11 cellular contexts compared by ENCODE assay signal in genomic region chr7:2258661-2259365, GRCh38. TPM values are rescaled to one million over a fixed set of nuclear protein-coding genes. Genes with fewer than 3 reads are reported as not detected.
DNase-seq lines count a peak whose midpoint lies in the region; ATAC-seq, FAIRE-seq and TF ChIP-seq lines count a peak whose summit lies in the region.
"Had no signal": no experiment of that assay in that cellular context is flagged by ENCODE, and none has a peak within 500 bp of the region (broad histone marks: within the 10 kb centered on the region; RNA-seq: fewer than 3 reads in every experiment).

No MANE protein-coding gene starts in this region.

- H3K79me2 ChIP-seq in OCI-LY3 (ENCODE audit: low read length) = no peaks in the 10 kb centered on the region

- no peaks in the 10 kb centered on the region for H3K9me3 Mint-ChIP-seq in progenitor cell of endocrine pancreas (ENCODE audit: low read depth)

- no peaks in the 10 kb centered on the region for H3K27me3 Mint-ChIP-seq in progenitor cell of endocrine pancreas

- no peak overlapping the region for H3K27ac Mint-ChIP-seq in progenitor cell of endocrine pancreas

- peak overlapping the region; percentile 46 for H3K4me3 ChIP-seq in BLaER1
- peak overlapping the region; percentile 65 for H3K4me3 ChIP-seq in OCI-LY3 (ENCODE audit: low read length)
- H3K4me3 ChIP-seq: esophagus squamous epithelium had no signal

- no peaks in the 10 kb centered on the region for H3K9me3 ChIP-seq in BLaER1
- H3K9me3 ChIP-seq in OCI-LY3 (ENCODE audit: insufficient read depth, low read length) = no peaks in the 10 kb centered on the region
- H3K9me3 ChIP-seq: esophagus squamous epithelium had no signal

- TF ChIP-seq CTCF in OCI-LY3 (IDR thresholded peaks at IDR 0.05; ENCODE audit: low read depth, low read length) (no peak), progenitor cell of endocrine pancreas (IDR thresholded peaks at IDR 0.05; ENCODE audit: unreplicated experiment) (no peak)

- H3K9ac ChIP-seq in BLaER1 (peak overlapping the region; percentile 51), OCI-LY3 (ENCODE audit: low read length) (peak overlapping the region; percentile 40; the same call in 1 of the 2 replicates)

- no peaks in the 10 kb centered on the region for H3K27me3 ChIP-seq in BLaER1
- no peaks in the 10 kb centered on the region for H3K27me3 ChIP-seq in OCI-LY3 (ENCODE audit: low read depth, low read length)
- H3K27me3 ChIP-seq: esophagus squamous epithelium had no signal

- no peak overlapping the region for H3K4me3 Mint-ChIP-seq in progenitor cell of endocrine pancreas (ENCODE audit: low read depth)

- H4K20me1 ChIP-seq in BLaER1 = peaks cover 31% of the 10 kb centered on the region
- no peaks in the 10 kb centered on the region for H4K20me1 ChIP-seq in OCI-LY3 (ENCODE audit: insufficient read depth, low read length)

- H2AFZ ChIP-seq in OCI-LY3 (ENCODE audit: low read depth, low read length) = no peak overlapping the region

- H3K36me3 Mint-ChIP-seq in progenitor cell of endocrine pancreas (ENCODE audit: insufficient read depth) = peaks cover 2% of the 10 kb centered on the region

- no peaks in the 10 kb centered on the region for H3K4me1 Mint-ChIP-seq in progenitor cell of endocrine pancreas (ENCODE audit: low read depth)

- DNase-seq in GM19239 (ENCODE audit: insufficient read length, low spot score) (peak; percentile 85), NCI-H1092 treated with DMSO at 0.1 percent for 48 hours (lab: John Stamatoyannopoulos, UW) (no peak), progenitor cell of endocrine pancreas (ENCODE audit: low spot score, unreplicated experiment) (no peak), cerebellar cortex (ENCODE audit: low spot score) (no peak), NCI-H146 (lab: John Stamatoyannopoulos, UW) (no peak)
- DNase-seq: esophagus squamous epithelium, NCI-H774 had no signal

- peak; percentile 54 for ATAC-seq in HG02642 (IDR thresholded peaks at IDR 0.05; ENCODE audit: poor library complexity, unreplicated experiment)
- ATAC-seq: HCT116 had no signal

- H3K4me1 ChIP-seq in BLaER1 (peaks cover 71% of the 10 kb centered on the region), OCI-LY3 (ENCODE audit: low read length) (peaks cover 30% of the 10 kb centered on the region)
- H3K4me1 ChIP-seq: esophagus squamous epithelium had no signal

- H3K36me3 ChIP-seq in BLaER1 (peaks cover 55% of the 10 kb centered on the region), OCI-LY3 (replicated peaks; ENCODE audit: low read depth, low read length) (no peaks in the 10 kb centered on the region)

- peak; percentile 93 for FAIRE-seq in GM19239 (lab: Jason Lieb, UNC)

- H3K4me2 ChIP-seq in BLaER1 (peak overlapping the region; percentile 95), OCI-LY3 (ENCODE audit: low read length) (peak overlapping the region; percentile 77)

- H3K27ac ChIP-seq in BLaER1 (peak overlapping the region; percentile 66), OCI-LY3 (ENCODE audit: low read length) (no peak overlapping the region)
- H3K27ac ChIP-seq: esophagus squamous epithelium had no signal

RNA-seq across cellular contexts. Expression of gene NUDT1, which starts 16.8 kb away (rescaled TPM):
- 17.2 and 22.1 TPM in 2 replicates for total RNA-seq in progenitor cell of endocrine pancreas

RNA-seq across cellular contexts. Expression of gene MRM2, which starts 16.8 kb away (rescaled TPM):
- total RNA-seq in progenitor cell of endocrine pancreas = 28.7 and 29.5 TPM in 2 replicates

RNA-seq across cellular contexts. Expression of gene MAD1L1, which starts 26.1 kb away (rescaled TPM):
- total RNA-seq in progenitor cell of endocrine pancreas = 49.8 and 50.6 TPM in 2 replicates

RNA-seq across cellular contexts. Expression of gene SNX8, which starts 55.4 kb away (rescaled TPM):
- total RNA-seq in progenitor cell of endocrine pancreas = 15.6 and 19.0 TPM in 2 replicates
